19 cellular contexts compared by ENCODE assay signal in the genomic region with DNA sequence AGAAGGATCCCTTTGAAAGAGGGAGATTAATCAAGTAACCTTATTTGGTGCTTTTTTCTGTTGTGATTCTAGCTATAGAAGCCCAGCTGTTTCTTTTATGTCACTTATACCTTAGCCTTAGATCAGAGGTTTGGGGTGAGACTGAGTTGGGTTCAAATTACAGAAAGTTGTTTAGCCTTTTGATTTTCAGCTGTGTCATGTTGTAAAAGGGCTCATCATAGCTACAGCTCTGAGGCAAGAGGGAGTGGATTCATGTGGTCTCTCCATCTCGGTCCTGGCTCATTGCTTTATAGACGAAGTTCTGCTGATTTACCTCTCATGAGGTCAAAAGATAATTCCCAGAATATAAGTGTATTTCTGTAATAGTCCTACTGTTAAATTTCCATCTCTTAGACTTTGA.
"Had no signal": no experiment of that assay in that cellular context is flagged by ENCODE, and none has a peak within 500 bp of the region (broad histone marks: within the 10 kb centered on the region; RNA-seq: fewer than 3 reads in every experiment).

No MANE protein-coding gene starts in this region.

- H3K4me1 ChIP-seq: psoas muscle, spleen, transverse colon, upper lobe of right lung, uterus had no signal

- H3K27ac ChIP-seq: ovary, psoas muscle, skin epidermis, spleen, transverse colon, upper lobe of right lung, uterus had no signal

- H3K36me3 Mint-ChIP-seq: memory B cell; natural killer cell; stimulated activated naive B cell treated with anti-CD40 and anti-IgM and Interleukin-4, amounts not matched to agents 10 μg/mL and 1 μg/mL and 100 μg/mL, for 72 hours had no signal

- DNase-seq: cortex of kidney; effector memory CD8-positive, alpha-beta T cell; natural killer cell; nucleus accumbens; ovary; posterior cingulate gyrus; psoas muscle; right cardiac atrium; spleen; stimulated activated CD4-positive, alpha-beta T cell treated with anti-CD3 and anti-CD28 coated beads, Interleukin-2, amount 100 ng/mL, for 48 hours; stimulated activated naive B cell treated with anti-CD40 and anti-IgM and Interleukin-4, amounts not matched to agents 10 μg/mL and 1 μg/mL and 100 μg/mL, for 72 hours; transverse colon; upper lobe of right lung; uterus had no signal

- H3K4me3 Mint-ChIP-seq: effector memory CD8-positive, alpha-beta T cell; memory B cell; natural killer cell; stimulated activated naive B cell treated with anti-CD40 and anti-IgM and Interleukin-4, amounts not matched to agents 10 μg/mL and 1 μg/mL and 100 μg/mL, for 72 hours; stimulated activated naive CD8-positive, alpha-beta T cell treated with anti-CD3 and anti-CD28 coated beads, Interleukin-15, Interleukin-2, amounts not matched to agents 100 ng/mL and 50 ng/mL, for 24 hours had no signal

- H3K4me3 ChIP-seq: lung, ovary, psoas muscle, skin epidermis, spleen, transverse colon, upper lobe of right lung, uterus had no signal

- H3K27me3 ChIP-seq: ovary, spleen, transverse colon, upper lobe of right lung, uterus had no signal

- H3K27ac Mint-ChIP-seq: effector memory CD8-positive, alpha-beta T cell; memory B cell; natural killer cell; stimulated activated naive B cell treated with anti-CD40 and anti-IgM and Interleukin-4, amounts not matched to agents 10 μg/mL and 1 μg/mL and 100 μg/mL, for 72 hours; stimulated activated naive CD8-positive, alpha-beta T cell treated with anti-CD3 and anti-CD28 coated beads, Interleukin-15, Interleukin-2, amounts not matched to agents 100 ng/mL and 50 ng/mL, for 24 hours had no signal

- ATAC-seq: effector memory CD8-positive, alpha-beta T cell; left lobe of liver; natural killer cell; psoas muscle; right cardiac atrium; stimulated activated naive B cell treated with anti-CD40 and anti-IgM and Interleukin-4, amounts not matched to agents 10 μg/mL and 1 μg/mL and 100 μg/mL, for 72 hours; upper lobe of right lung had no signal

- H3K36me3 ChIP-seq: ovary, spleen, transverse colon, upper lobe of right lung, uterus had no signal

- H3K9me3 ChIP-seq: ovary, psoas muscle, transverse colon, upper lobe of right lung, uterus had no signal

- H3K27me3 Mint-ChIP-seq: effector memory CD8-positive, alpha-beta T cell; memory B cell; stimulated activated naive B cell treated with anti-CD40 and anti-IgM and Interleukin-4, amounts not matched to agents 10 μg/mL and 1 μg/mL and 100 μg/mL, for 72 hours; stimulated activated naive CD8-positive, alpha-beta T cell treated with anti-CD3 and anti-CD28 coated beads, Interleukin-15, Interleukin-2, amounts not matched to agents 100 ng/mL and 50 ng/mL, for 24 hours had no signal

- H3K4me1 Mint-ChIP-seq: memory B cell; natural killer cell; stimulated activated naive B cell treated with anti-CD40 and anti-IgM and Interleukin-4, amounts not matched to agents 10 μg/mL and 1 μg/mL and 100 μg/mL, for 72 hours had no signal
